Comparison of ENCODE assay signal across 9 cellular contexts in genomic region chr2:117771969-117772630, GRCh38. TPM values are rescaled to one million over a fixed set of nuclear protein-coding genes. Genes with fewer than 3 reads are reported as not detected.
DNase-seq lines count a peak whose midpoint lies in the region; ATAC-seq and TF ChIP-seq lines count a peak whose summit lies in the region.
"Had no signal": no experiment of that assay in that cellular context is flagged by ENCODE, and none has a peak within 500 bp of the region (broad histone marks: within the 10 kb centered on the region; RNA-seq: fewer than 3 reads in every experiment).

No MANE protein-coding gene starts in this region.

- H3K4me1 ChIP-seq in Peyer's patch (no peaks in the 10 kb centered on the region), gastrocnemius medialis (no peaks in the 10 kb centered on the region)

- peaks cover 9% of the 10 kb centered on the region for H3K27me3 Mint-ChIP-seq in activated naive CD8-positive, alpha-beta T cell treated with anti-CD3 and anti-CD28 coated beads for 36 hours

- H3K27me3 ChIP-seq in Peyer's patch (no peaks in the 10 kb centered on the region), gastrocnemius medialis (no peaks in the 10 kb centered on the region)

- DNase-seq in AG08396 (ENCODE audit: low spot score) (peak; percentile 28), HFF-Myc (ENCODE audit: extremely low read depth, low read depth) (peak; percentile 29), Peyer's patch (no peak), foreskin melanocyte (peak; percentile 10), gastrocnemius medialis (no peak)
- DNase-seq in stimulated activated naive CD8-positive, alpha-beta T cell treated with anti-CD3 and anti-CD28 coated beads, Interleukin-15, Interleukin-2, amounts not matched to agents 100 U/mL and 50 U/mL, for 24 hours: no peak
- DNase-seq in activated naive CD8-positive, alpha-beta T cell treated with anti-CD3 and anti-CD28 coated beads for 36 hours: no peak
- DNase-seq: activated naive CD8-positive, alpha-beta T cell treated with anti-CD3 and anti-CD28 coated beads, Interleukin-2, amount 10 ng/mL, durations not matched to agents 7 days and 5 days had no signal

- ATAC-seq in GM21786 (IDR thresholded peaks at IDR 0.05; ENCODE audit: unreplicated experiment) (no peak), gastrocnemius medialis (no peak)
- ATAC-seq in stimulated activated naive CD8-positive, alpha-beta T cell treated with anti-CD3 and anti-CD28 coated beads, Interleukin-15, Interleukin-2, amounts not matched to agents 100 U/mL and 50 U/mL, for 24 hours: no peak

- H3K9me3 Mint-ChIP-seq in activated naive CD8-positive, alpha-beta T cell treated with anti-CD3 and anti-CD28 coated beads for 36 hours: peaks cover 7% of the 10 kb centered on the region
- H3K9me3 Mint-ChIP-seq: activated naive CD8-positive, alpha-beta T cell treated with anti-CD3 and anti-CD28 coated beads, Interleukin-2, amount 10 ng/mL, durations not matched to agents 7 days and 5 days had no signal

- no peak for TF ChIP-seq CTCF in HFF-Myc (IDR thresholded peaks at IDR 0.05; ENCODE audit: low read depth, low read length, missing control alignments)
- TF ChIP-seq CTCF in Peyer's patch (IDR thresholded peaks at IDR 0.05): peak in 4 of 6 experiments; percentile 8 to 41 (median 39)
- TF ChIP-seq CTCF in gastrocnemius medialis (IDR thresholded peaks at IDR 0.05 in 4 of 5, conservative IDR thresholded peaks at IDR 0.05 in 1 of 5): no peak

- no peak overlapping the region for H3K4me3 ChIP-seq in HFF-Myc (replicated peaks; ENCODE audit: low read depth, low read length)
- H3K4me3 ChIP-seq in Peyer's patch: no peak overlapping the region
- H3K4me3 ChIP-seq in gastrocnemius medialis: no peak overlapping the region

- no peaks in the 10 kb centered on the region for H3K36me3 Mint-ChIP-seq in activated naive CD8-positive, alpha-beta T cell treated with anti-CD3 and anti-CD28 coated beads for 36 hours
- H3K36me3 Mint-ChIP-seq: activated naive CD8-positive, alpha-beta T cell treated with anti-CD3 and anti-CD28 coated beads, Interleukin-2, amount 10 ng/mL, durations not matched to agents 7 days and 5 days had no signal

- H3K27ac ChIP-seq in Peyer's patch (no peak overlapping the region), gastrocnemius medialis (no peak overlapping the region)

- in situ Hi-C loops in gastrocnemius medialis (cut with MboI; ENCODE audit: low sequenced_read_pairs in 4 of 4): no loop called here

- no peaks in the 10 kb centered on the region for H3K36me3 ChIP-seq in Peyer's patch
- no peaks in the 10 kb centered on the region for H3K36me3 ChIP-seq in gastrocnemius medialis

- H3K4me1 Mint-ChIP-seq in activated naive CD8-positive, alpha-beta T cell treated with anti-CD3 and anti-CD28 coated beads for 36 hours: no peaks in the 10 kb centered on the region
- H3K4me1 Mint-ChIP-seq: activated naive CD8-positive, alpha-beta T cell treated with anti-CD3 and anti-CD28 coated beads, Interleukin-2, amount 10 ng/mL, durations not matched to agents 7 days and 5 days had no signal

- TF ChIP-seq POLR2A in Peyer's patch (IDR thresholded peaks at IDR 0.05) (no peak), gastrocnemius medialis (IDR thresholded peaks at IDR 0.05) (no peak)

- intact Hi-C loops in gastrocnemius medialis (cut with DNase I; ENCODE audit: low total_unique reads): no loop called here

- H3K9me3 ChIP-seq in Peyer's patch (no peaks in the 10 kb centered on the region), gastrocnemius medialis (no peaks in the 10 kb centered on the region)

- H3K4me3 Mint-ChIP-seq in activated naive CD8-positive, alpha-beta T cell treated with anti-CD3 and anti-CD28 coated beads for 36 hours: no peak overlapping the region
- H3K4me3 Mint-ChIP-seq: activated naive CD8-positive, alpha-beta T cell treated with anti-CD3 and anti-CD28 coated beads, Interleukin-2, amount 10 ng/mL, durations not matched to agents 7 days and 5 days had no signal

- H3K27ac Mint-ChIP-seq in activated naive CD8-positive, alpha-beta T cell treated with anti-CD3 and anti-CD28 coated beads for 36 hours: no peak overlapping the region
- H3K27ac Mint-ChIP-seq: activated naive CD8-positive, alpha-beta T cell treated with anti-CD3 and anti-CD28 coated beads, Interleukin-2, amount 10 ng/mL, durations not matched to agents 7 days and 5 days had no signal

RNA-seq across cellular contexts. Expression of gene DDX18, which starts 42.4 kb away (rescaled TPM):
- total RNA-seq in Peyer's patch (10 to 100 TPM; 23.5 to 48.7 (median 33.5) TPM), gastrocnemius medialis (10 to 100 TPM; 21.8 to 37.1 (median 24.7) TPM)
- 100 to 1,000 TPM; 170 to 180 TPM for total RNA-seq in activated naive CD8-positive, alpha-beta T cell treated with anti-CD3 and anti-CD28 coated beads for 36 hours

Comparison
In these comparisons a context has a peak if more than half of its experiments do, and no peak if none do; other contexts are left out.
1. DNase-seq: peak in AG08396 (single experiment), HFF-Myc (single experiment) and foreskin melanocyte (single experiment); none in Peyer's patch (0 of 3), stimulated activated naive CD8-positive, alpha-beta T cell treated with anti-CD3 and anti-CD28 coated beads, Interleukin-15, Interleukin-2, amounts not matched to agents 100 U/mL and 50 U/mL, for 24 hours (single experiment), gastrocnemius medialis (0 of 2) and activated naive CD8-positive, alpha-beta T cell treated with anti-CD3 and anti-CD28 coated beads for 36 hours (single experiment).
2. CTCF ChIP-seq: peak in Peyer's patch (4 of 6); none in HFF-Myc (single experiment) and gastrocnemius medialis (0 of 5).